2 cellular contexts compared by ENCODE assay signal in genomic region chr7:86978804-86979506, GRCh38.
TF ChIP-seq lines count a peak whose summit lies in the region.

No MANE protein-coding gene starts in this region.

TF ChIP-seq in HepG2, 621 proteins besides CTCF, POLR2A, EP300 and RAD21 (continued from another document):
- no peak for TF ChIP-seq RFXAP (CRISPR knock-in tag; IDR thresholded peaks at IDR 0.05; ENCODE audit: borderline replicate concordance)

TF ChIP-seq in SK-N-SH, 30 proteins besides CTCF, POLR2A, EP300 and RAD21 (continued from another document):
- no peak for TF ChIP-seq REST (IDR thresholded peaks at IDR 0.05; ENCODE audit: low read depth, low read length)
- no peak for TF ChIP-seq NRF1 (IDR thresholded peaks at IDR 0.05; ENCODE audit: low read depth, low read length)
